Comparison of ENCODE assay signal across 9 cellular contexts in the genomic region with DNA sequence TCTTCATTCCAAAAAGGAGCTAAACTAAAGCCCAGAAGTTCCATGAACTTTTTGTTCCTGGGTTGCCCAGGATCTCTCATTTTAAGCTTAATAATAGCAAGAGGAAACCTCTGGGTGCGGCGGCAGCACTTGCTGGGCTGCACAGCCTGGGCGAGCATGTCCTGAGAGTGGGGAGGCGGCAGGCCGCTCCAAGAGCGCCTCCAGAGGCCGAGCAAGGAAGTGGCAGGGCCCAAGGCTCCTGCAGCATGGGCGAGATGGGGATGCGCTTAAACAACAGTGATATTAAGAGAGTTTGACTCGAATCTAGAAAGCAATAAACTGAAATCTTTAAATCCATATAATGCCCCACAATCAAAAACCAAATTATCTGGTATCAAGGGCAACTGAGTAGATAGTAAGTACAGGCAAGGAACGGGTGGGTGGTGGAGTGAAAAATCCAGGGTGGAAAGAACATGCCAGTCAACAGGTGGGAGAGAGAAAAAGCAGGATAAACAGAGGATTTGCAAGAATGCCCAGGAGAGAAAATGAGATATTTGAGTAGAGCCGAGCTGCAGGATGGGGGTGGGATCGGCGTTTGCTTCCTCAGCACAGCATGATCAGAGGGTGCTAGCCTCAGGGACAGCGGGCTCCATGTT. TPM values are rescaled to one million over a fixed set of nuclear protein-coding genes. Genes with fewer than 3 reads are reported as not detected.
DNase-seq lines count a peak whose midpoint lies in the region; ATAC-seq and TF ChIP-seq lines count a peak whose summit lies in the region.
"Had no signal": no experiment of that assay in that cellular context is flagged by ENCODE, and none has a peak within 500 bp of the region (broad histone marks: within the 10 kb centered on the region; RNA-seq: fewer than 3 reads in every experiment).

No MANE protein-coding gene starts in this region.

- no peak overlapping the region for H3K23ac ChIP-seq in mesenchymal stem cell (ENCODE audit: low read length in 2 of 2)

- intact Hi-C loops in breast epithelium (cut with DNase I; ENCODE audit: low total_unique reads): no loop called here

- no peak for TF ChIP-seq POLR2A in breast epithelium (IDR thresholded peaks at IDR 0.05)

- H3K9ac ChIP-seq in mesenchymal stem cell (ENCODE audit: low read length): no peak overlapping the region

- ATAC-seq in GM18502 (IDR thresholded peaks at IDR 0.05; ENCODE audit: poor library complexity, unreplicated experiment) (peak; percentile 93), HG02938 (IDR thresholded peaks at IDR 0.05; ENCODE audit: unreplicated experiment) (peak; percentile 82), HG03097 (IDR thresholded peaks at IDR 0.05; ENCODE audit: low FRiP score, unreplicated experiment) (no peak)

- H2BK120ac ChIP-seq in mesenchymal stem cell (ENCODE audit: low read depth, low read length): no peak overlapping the region

- no peaks in the 10 kb centered on the region for H3K36me3 ChIP-seq in breast epithelium
- no peaks in the 10 kb centered on the region for H3K36me3 ChIP-seq in mesenchymal stem cell (ENCODE audit: control insufficient read depth in 1 of 2, insufficient read depth in 2 of 2, low read depth in 1 of 2, low read length in 2 of 2)

- no peak overlapping the region for H4K8ac ChIP-seq in mesenchymal stem cell (ENCODE audit: low read length)

- in situ Hi-C loops in ACHN (cut with HindIII; ENCODE audit: low pct_ligation_motif_present, low pct_unique_long_range_greater_than_20kb, low sequenced_read_pairs): no loop called here

- no peak overlapping the region for H3K18ac ChIP-seq in mesenchymal stem cell (ENCODE audit: low read depth in 1 of 2, low read length in 2 of 2)

- H3K79me1 ChIP-seq in mesenchymal stem cell (replicated peaks; ENCODE audit: low read length, poor library complexity, severe bottlenecking): no peaks in the 10 kb centered on the region

- H2AFZ ChIP-seq in mesenchymal stem cell (ENCODE audit: low read depth, low read length): no peak overlapping the region

- H2BK12ac ChIP-seq in mesenchymal stem cell (ENCODE audit: low read length in 2 of 2): no peak overlapping the region

- TF ChIP-seq CTCF in breast epithelium (IDR thresholded peaks at IDR 0.05): peak in 2 of 3 donors; percentile 14 to 33

- no peak overlapping the region for H4K91ac ChIP-seq in mesenchymal stem cell (ENCODE audit: low read length)

- no peak overlapping the region for H3K27ac ChIP-seq in breast epithelium
- no peak overlapping the region for H3K27ac ChIP-seq in mesenchymal stem cell (ENCODE audit: low read length, poor library complexity, severe bottlenecking)
- H3K27ac ChIP-seq: epithelial cell of prostate had no signal

- H3K4me3 ChIP-seq in breast epithelium: no peak overlapping the region
- H3K4me3 ChIP-seq in mesenchymal stem cell (ENCODE audit: insufficient read depth in 1 of 2, low read depth in 1 of 2, low read length in 2 of 2): no peak overlapping the region

- H3K4me1 ChIP-seq in breast epithelium (no peaks in the 10 kb centered on the region), mesenchymal stem cell (ENCODE audit: control insufficient read depth, insufficient read depth, low read depth, low read length) (no peaks in the 10 kb centered on the region)

- no peak overlapping the region for H2BK15ac ChIP-seq in mesenchymal stem cell (ENCODE audit: low read depth, poor library complexity, severe bottlenecking)

- no peak overlapping the region for H3K14ac ChIP-seq in mesenchymal stem cell (ENCODE audit: low read length in 2 of 2)

- H2AK5ac ChIP-seq in mesenchymal stem cell (ENCODE audit: low read length, severe bottlenecking): no peak overlapping the region

- peaks cover 0 to 5% of the 10 kb centered on the region in 2 donors for H3K27me3 ChIP-seq in breast epithelium
- peaks cover 0 to 10% of the 10 kb centered on the region in 2 experiments for H3K27me3 ChIP-seq in mesenchymal stem cell (ENCODE audit: control insufficient read depth in 1 of 2, insufficient read depth in 1 of 2, low read length in 2 of 2)

- no peak overlapping the region for H3K4ac ChIP-seq in mesenchymal stem cell (ENCODE audit: low read depth in 1 of 2, low read length in 2 of 2)

- DNase-seq in ACHN (peak; percentile 48), NOMO-1 treated with dmso at 0.1 percent for 144 hours (lab: John Stamatoyannopoulos, UW; ENCODE audit: unreplicated experiment) (peak; percentile 0), breast epithelium (ENCODE audit: low spot score in 2 of 2) (no peak), mesenchymal stem cell (peak; percentile 24), occipital lobe (lab: John Stamatoyannopoulos, UW) (no peak)

- H3K9me3 ChIP-seq in breast epithelium: no peaks in the 10 kb centered on the region
- no peaks in the 10 kb centered on the region for H3K9me3 ChIP-seq in mesenchymal stem cell (ENCODE audit: control insufficient read depth, low read length)

- no peak overlapping the region for H2BK5ac ChIP-seq in mesenchymal stem cell (ENCODE audit: low read depth, low read length, poor library complexity, severe bottlenecking)

- no peak overlapping the region for H3K4me2 ChIP-seq in mesenchymal stem cell (ENCODE audit: low read length, poor library complexity, severe bottlenecking)

- WGBS in mesenchymal stem cell: 36% methylated on average over 10 of the region's 15 CpGs

RNA-seq across cellular contexts. Expression of a gene that starts 14.1 kb away (rescaled TPM):
- total RNA-seq in breast epithelium (under 1 TPM in 2 of 3 donors, not detected in 1; under 0.01 TPM), occipital lobe (27.9 TPM)
- polyA plus RNA-seq in mesenchymal stem cell (2013, experiment 1 of 2): 0.10 TPM
- 0.10 TPM for polyA plus RNA-seq in mesenchymal stem cell (2013, experiment 2 of 2)

Comparison
In these comparisons a context has a peak if more than half of its experiments do, and no peak if none do; other contexts are left out.
1. DNase-seq: peak in ACHN (single experiment), NOMO-1 treated with dmso at 0.1 percent for 144 hours (single experiment) and mesenchymal stem cell (single experiment); none in breast epithelium (0 of 2) and occipital lobe (single experiment).
2. RNA of a gene that starts 14.1 kb away (total RNA-seq): 27.9 TPM in occipital lobe (single experiment); under 0.01 TPM in breast epithelium; every median in the first group is over 10 times any median in the second.